In the genomic region with DNA sequence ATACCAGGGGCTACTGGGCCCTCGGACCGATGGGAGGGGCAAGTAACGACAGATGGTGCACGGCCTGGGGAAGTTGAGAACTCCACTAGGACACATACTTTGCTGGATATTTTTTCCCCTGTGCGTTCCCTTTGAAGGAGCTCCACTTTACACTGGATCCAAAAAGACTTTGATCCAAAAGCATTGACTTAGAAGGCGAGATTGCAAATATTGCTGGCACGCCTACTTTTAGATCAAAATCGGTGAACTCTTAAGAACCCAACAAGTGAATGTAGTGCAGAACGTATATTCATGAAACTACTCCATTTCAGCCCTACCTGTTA, we compare ENCODE assay signal across 8 cellular contexts. TPM values are rescaled to one million over a fixed set of nuclear protein-coding genes. Genes with fewer than 3 reads are reported as not detected.
DNase-seq lines count a peak whose midpoint lies in the region; TF ChIP-seq lines count a peak whose summit lies in the region.

No MANE protein-coding gene starts in this region.

- H3K4me2 ChIP-seq in DOHH2 (ENCODE audit: low read length) (peak overlapping the region; percentile 83), Loucy (ENCODE audit: low read depth, low read length, poor library complexity, severe bottlenecking) (peak overlapping the region; percentile 93), osteoblast (ENCODE audit: insufficient read depth, low read length) (peak overlapping the region; percentile 74)

- peak overlapping the region; percentile 61 for H3K27ac ChIP-seq in DOHH2 (ENCODE audit: low read depth, low read length)
- peak overlapping the region; percentile 97 for H3K27ac ChIP-seq in duodenal mucosa (ENCODE audit: low read depth, low read length)
- no peak overlapping the region for H3K27ac ChIP-seq in osteoblast (ENCODE audit: low read depth, low read length)

- H3K9ac ChIP-seq in Loucy (ENCODE audit: low read depth, low read length, poor library complexity, severe bottlenecking) (peak overlapping the region; percentile 86), duodenal mucosa (ENCODE audit: low read depth in 1 of 2, low read length in 2 of 2) (peak overlapping the region; percentile 86 to 92)

- no peaks in the 10 kb centered on the region for H3K9me2 ChIP-seq in DOHH2 (replicated peaks; ENCODE audit: control insufficient read depth, low read length)
- H3K9me2 ChIP-seq in Loucy (replicated peaks; ENCODE audit: low read depth, low read length), result no peaks in the 10 kb centered on the region

- TF ChIP-seq CTCF in DOHH2 (IDR thresholded peaks at IDR 0.05; ENCODE audit: low read depth, low read length, poor library complexity, severe bottlenecking) (no peak), Loucy (conservative IDR thresholded peaks at IDR 0.05; ENCODE audit: low read length) (no peak), osteoblast (IDR thresholded peaks at IDR 0.05; ENCODE audit: extremely low read depth, low read depth, low read length) (no peak)

- DNase-seq in osteoblast (ENCODE audit: insufficient read length, low spot score, missing footprints) (no peak), NCI-H2029 treated with DMSO at 0.1 percent for 48 hours (lab: John Stamatoyannopoulos, UW) (no peak), SKM-1 (lab: John Stamatoyannopoulos, UW; ENCODE audit: unreplicated experiment) (no peak), T1000 (lab: John Stamatoyannopoulos, UW) (no peak), DMS53 (lab: John Stamatoyannopoulos, UW) (no peak)

- H2AFZ ChIP-seq in Loucy (ENCODE audit: low read length) (peak overlapping the region; percentile 97), osteoblast (ENCODE audit: low read length) (peak overlapping the region; percentile 93)

- H3K27me3 ChIP-seq in DOHH2 (ENCODE audit: control insufficient read depth, low read length), result no peaks in the 10 kb centered on the region
- H3K27me3 ChIP-seq in Loucy (ENCODE audit: insufficient read depth, low read length, poor library complexity, severe bottlenecking), result no peaks in the 10 kb centered on the region
- H3K27me3 ChIP-seq in duodenal mucosa (ENCODE audit: control insufficient read depth in 1 of 2, insufficient read depth in 2 of 2, low read length in 2 of 2), result no peaks in the 10 kb centered on the region
- no peaks in the 10 kb centered on the region for H3K27me3 ChIP-seq in osteoblast (ENCODE audit: insufficient read depth, low read length)

- H4K20me1 ChIP-seq in DOHH2 (ENCODE audit: control insufficient read depth, insufficient read depth, low read depth, low read length) (no peaks in the 10 kb centered on the region; the same call in 1 of the 2 replicates), Loucy (ENCODE audit: insufficient read depth, low read length, poor library complexity, severe bottlenecking) (no peaks in the 10 kb centered on the region), osteoblast (ENCODE audit: insufficient read depth, low read length) (no peaks in the 10 kb centered on the region)

- H3F3A ChIP-seq in DOHH2 (ENCODE audit: control insufficient read depth, insufficient read depth) (no peaks in the 10 kb centered on the region), Loucy (ENCODE audit: low read depth) (no peaks in the 10 kb centered on the region)

- H3K79me2 ChIP-seq in DOHH2 (ENCODE audit: control insufficient read depth, low read length) (peaks cover 46% of the 10 kb centered on the region), Loucy (ENCODE audit: insufficient read depth, low read length) (peaks cover 46% of the 10 kb centered on the region), osteoblast (ENCODE audit: insufficient read depth, low read length) (peaks cover 38% of the 10 kb centered on the region)

- peak overlapping the region; percentile 89 for H3K4me3 ChIP-seq in DOHH2 (ENCODE audit: low read length)
- peak overlapping the region; percentile 86 for H3K4me3 ChIP-seq in Loucy (ENCODE audit: low read length, poor library complexity, severe bottlenecking)
- H3K4me3 ChIP-seq in duodenal mucosa (ENCODE audit: low read depth in 1 of 2, low read length in 2 of 2), result peak overlapping the region; percentile 88
- peak overlapping the region; percentile 90 for H3K4me3 ChIP-seq in osteoblast (ENCODE audit: insufficient read depth, low read length)

- H3K36me3 ChIP-seq in DOHH2 (ENCODE audit: control insufficient read depth, low read length) (no peaks in the 10 kb centered on the region; the same call in 1 of the 2 replicates), Loucy (ENCODE audit: insufficient read depth, low read length) (no peaks in the 10 kb centered on the region), duodenal mucosa (ENCODE audit: control insufficient read depth in 1 of 2, insufficient read depth in 2 of 2, low read length in 2 of 2) (no peaks in the 10 kb centered on the region), osteoblast (ENCODE audit: insufficient read depth, low read length) (no peaks in the 10 kb centered on the region)

- H3K9me3 ChIP-seq in DOHH2 (ENCODE audit: control insufficient read depth, insufficient read depth, low read length) (no peaks in the 10 kb centered on the region), Loucy (ENCODE audit: insufficient read depth, low read depth, low read length) (no peaks in the 10 kb centered on the region), duodenal mucosa (ENCODE audit: control insufficient read depth in 1 of 2, low read length in 2 of 2) (no peaks in the 10 kb centered on the region), osteoblast (ENCODE audit: low read depth, low read length) (no peaks in the 10 kb centered on the region)

- H3K4me1 ChIP-seq in DOHH2 (ENCODE audit: control insufficient read depth, low read length) (peaks cover 32% of the 10 kb centered on the region), Loucy (ENCODE audit: insufficient read depth, low read length, poor library complexity, severe bottlenecking) (peaks cover 38% of the 10 kb centered on the region), duodenal mucosa (ENCODE audit: control insufficient read depth in 1 of 2, insufficient read depth in 2 of 2, low read length in 2 of 2) (peaks cover 20 to 36% of the 10 kb centered on the region in 2 donors), osteoblast (ENCODE audit: insufficient read depth, low read length) (peaks cover 7% of the 10 kb centered on the region)

RNA-seq across cellular contexts. Expression of gene SLC25A13, which starts 0.4 kb away (rescaled TPM):
- total RNA-seq in osteoblast, result 19.2 and 27.4 TPM in 2 replicates
